In genomic region chr16:15057755-15058417, GRCh38 we compare ENCODE assay signal across 1 cellular context.
TF ChIP-seq lines count a peak whose summit lies in the region.

No MANE protein-coding gene starts in this region.

TF ChIP-seq in HepG2, 621 proteins besides CTCF, POLR2A, EP300 and RAD21 (continued from another document and continues in another):
- TF ChIP-seq ZNF18 (CRISPR knock-in tag; IDR thresholded peaks at IDR 0.05; ENCODE audit: insufficient replicate concordance) (no peak), CSRNP1 (CRISPR knock-in tag; IDR thresholded peaks at IDR 0.05) (0 out of 2 replicates have a peak, but pooled peaks have one; percentile 38), SP1 (IDR thresholded peaks at IDR 0.05) (no peak), SP1 (CRISPR knock-in tag; IDR thresholded peaks at IDR 0.05) (no peak), GATA4 (IDR thresholded peaks at IDR 0.05; ENCODE audit: borderline replicate concordance, low read depth) (no peak), ZNF569 (CRISPR knock-in tag; IDR thresholded peaks at IDR 0.05; ENCODE audit: borderline replicate concordance) (no peak), ZNF468 (CRISPR knock-in tag; IDR thresholded peaks at IDR 0.05) (no peak), BCL6 (CRISPR knock-in tag; IDR thresholded peaks at IDR 0.05) (no peak), PAXIP1 (CRISPR knock-in tag; conservative IDR thresholded peaks at IDR 0.05) (peak; percentile 58; the same call in 1 of the 2 replicates), MAF1 (CRISPR knock-in tag; IDR thresholded peaks at IDR 0.05; ENCODE audit: borderline replicate concordance) (no peak), LCORL (IDR thresholded peaks at IDR 0.05) (no peak), LCORL (CRISPR knock-in tag; IDR thresholded peaks at IDR 0.05) (no peak), NFIB (CRISPR knock-in tag; IDR thresholded peaks at IDR 0.05; ENCODE audit: borderline replicate concordance) (no peak), ZNF580 (CRISPR knock-in tag; IDR thresholded peaks at IDR 0.05; ENCODE audit: borderline replicate concordance, low read depth) (no peak), PRPF4 (IDR thresholded peaks at IDR 0.05; ENCODE audit: low read depth, low read length, poor library complexity, severe bottlenecking) (no peak), ZFP41 (CRISPR knock-in tag; IDR thresholded peaks at IDR 0.05; ENCODE audit: borderline replicate concordance) (no peak), IRX3 (CRISPR knock-in tag; IDR thresholded peaks at IDR 0.05; ENCODE audit: borderline replicate concordance, low read depth) (no peak), DR1 (CRISPR knock-in tag; IDR thresholded peaks at IDR 0.05) (no peak), STAT6 (CRISPR knock-in tag; IDR thresholded peaks at IDR 0.05; ENCODE audit: borderline replicate concordance) (peak; percentile 56; the same call in 1 of the 2 replicates), ZNF740 (CRISPR knock-in tag; IDR thresholded peaks at IDR 0.05) (no peak), ZNF83 (CRISPR knock-in tag; IDR thresholded peaks at IDR 0.05; ENCODE audit: borderline replicate concordance) (no peak), ZNF281 (CRISPR knock-in tag; IDR thresholded peaks at IDR 0.05; ENCODE audit: borderline replicate concordance) (no peak), ZNF543 (CRISPR knock-in tag; IDR thresholded peaks at IDR 0.05) (no peak), ZNF251 (CRISPR knock-in tag; IDR thresholded peaks at IDR 0.05) (no peak), ETV5 (CRISPR knock-in tag; IDR thresholded peaks at IDR 0.05; ENCODE audit: borderline replicate concordance) (no peak), ZBTB10 (CRISPR knock-in tag; IDR thresholded peaks at IDR 0.05; ENCODE audit: borderline replicate concordance) (no peak), TOE1 (CRISPR knock-in tag; IDR thresholded peaks at IDR 0.05) (no peak), POLR2AphosphoS2 (IDR thresholded peaks at IDR 0.05; ENCODE audit: low read depth, low read length) (no peak), FOXK2 (IDR thresholded peaks at IDR 0.05) (no peak), ZFY (CRISPR knock-in tag; IDR thresholded peaks at IDR 0.05) (no peak), ZNF670 (CRISPR knock-in tag; IDR thresholded peaks at IDR 0.05; ENCODE audit: borderline replicate concordance) (no peak), ZFP82 (CRISPR knock-in tag; IDR thresholded peaks at IDR 0.05; ENCODE audit: borderline replicate concordance) (no peak), SUZ12 (IDR thresholded peaks at IDR 0.05; ENCODE audit: low read depth, low read length) (no peak), ZNF280D (CRISPR knock-in tag; IDR thresholded peaks at IDR 0.05) (no peak), NCOA1 (CRISPR knock-in tag; IDR thresholded peaks at IDR 0.05) (no peak), CENPX (CRISPR knock-in tag; IDR thresholded peaks at IDR 0.05) (no peak), XBP1 (CRISPR knock-in tag; IDR thresholded peaks at IDR 0.05) (no peak), ZNF782 (CRISPR knock-in tag; IDR thresholded peaks at IDR 0.05; ENCODE audit: borderline replicate concordance) (no peak), ZBTB1 (CRISPR knock-in tag; IDR thresholded peaks at IDR 0.05; ENCODE audit: borderline replicate concordance) (no peak), MIXL1 (CRISPR knock-in tag; IDR thresholded peaks at IDR 0.05) (peak; percentile 50; the same call in 1 of the 2 replicates), ZNF883 (CRISPR knock-in tag; IDR thresholded peaks at IDR 0.05; ENCODE audit: not compliant biosample characterization) (no peak), ZNF552 (CRISPR knock-in tag; IDR thresholded peaks at IDR 0.05; ENCODE audit: borderline replicate concordance) (no peak), BORCS8-MEF2B (CRISPR knock-in tag; IDR thresholded peaks at IDR 0.05) (peak; percentile 56; the same call in 1 of the 2 replicates), ZNF747 (CRISPR knock-in tag; IDR thresholded peaks at IDR 0.05; ENCODE audit: borderline replicate concordance) (0 out of 2 replicates have a peak, but pooled peaks have one; percentile 33)
